ENCODE assay signal across 16 cellular contexts in genomic region chr15:49721091-49721490, GRCh38.
A peak's percentile ranks its signal among the peaks of the same experiment; 100 is the strongest.
DNase-seq lines count a peak whose midpoint lies in the region; ATAC-seq, FAIRE-seq and TF ChIP-seq lines count a peak whose summit lies in the region.
"Had no signal": no experiment of that assay in that cellular context is flagged by ENCODE, and none has a peak within 500 bp of the region (broad histone marks: within the 10 kb centered on the region; RNA-seq: fewer than 3 reads in every experiment).

No MANE protein-coding gene starts in this region.

- H3K4me1 Mint-ChIP-seq in T-helper 2 cell treated with Interferon-gamma antibody and Interleukin-4, amounts not matched to agents 5 μg/mL and 100 μg/mL, for 36 hours (ENCODE audit: low read depth): no peaks in the 10 kb centered on the region
- H3K4me1 Mint-ChIP-seq: CD4-positive, alpha-beta memory T cell had no signal

- no peak overlapping the region for H3K4me3 ChIP-seq in SK-N-SH (ENCODE audit: low read depth in 2 of 2, low read length in 1 of 2)
- no peak overlapping the region for H3K4me3 ChIP-seq in mesendoderm (ENCODE audit: low read length)
- no peak overlapping the region for H3K4me3 ChIP-seq in small intestine (ENCODE audit: low read depth in 1 of 2, low read length in 2 of 2)
- no peak overlapping the region for H3K4me3 ChIP-seq in testis
- H3K4me3 ChIP-seq: GM23338 had no signal

- no peak for TF ChIP-seq EP300 in SK-N-SH (IDR thresholded peaks at IDR 0.05; ENCODE audit: borderline replicate concordance in 1 of 2, low read depth in 1 of 2, low read length in 1 of 2)

- no peak overlapping the region for H3K4me2 ChIP-seq in SK-N-SH
- H3K4me2 ChIP-seq in mesendoderm (ENCODE audit: low read length): no peak overlapping the region
- H3K4me2 ChIP-seq: GM23338 had no signal

- H3K18ac ChIP-seq in mesendoderm (ENCODE audit: low read length): peak overlapping the region; percentile 18

- H2BK15ac ChIP-seq in mesendoderm (replicated peaks; ENCODE audit: low read depth): no peak overlapping the region

- no peak overlapping the region for H3K27ac ChIP-seq in SK-N-SH (ENCODE audit: low read depth in 2 of 2, low read length in 1 of 2)
- H3K27ac ChIP-seq in mesendoderm (ENCODE audit: low read depth, low read length): no peak overlapping the region
- H3K27ac ChIP-seq in small intestine (ENCODE audit: low read depth in 1 of 2, low read length in 1 of 2): no peak overlapping the region
- H3K27ac ChIP-seq in testis: no peak overlapping the region
- H3K27ac ChIP-seq: C4-2B had no signal

- no peaks in the 10 kb centered on the region for H3F3A ChIP-seq in SK-N-SH (replicated peaks; ENCODE audit: insufficient read depth)

- no peaks in the 10 kb centered on the region for H3K79me1 ChIP-seq in mesendoderm (ENCODE audit: low read length)

- H2AK5ac ChIP-seq in mesendoderm (ENCODE audit: low read length): no peak overlapping the region

- H3K4ac ChIP-seq in mesendoderm (ENCODE audit: low read depth, low read length): no peak overlapping the region

- peak; percentile 9 for DNase-seq in SK-N-SH
- peak; percentile 68 for DNase-seq in fibroblast of gingiva (ENCODE audit: low read depth)
- no peak for DNase-seq in mesendoderm
- DNase-seq in small intestine: no peak
- DNase-seq in testis: no peak
- no peak for DNase-seq in T-helper 2 cell treated with Interferon-gamma antibody and Interleukin-4, amounts not matched to agents 5 μg/mL and 100 μg/mL, for 36 hours (ENCODE audit: low spot score)
- DNase-seq: 8988T; BE2C; CD4-positive, alpha-beta memory T cell; DMS79; H7 had no signal

- no peaks in the 10 kb centered on the region for H3K79me2 ChIP-seq in SK-N-SH (ENCODE audit: insufficient read depth)
- H3K79me2 ChIP-seq in mesendoderm (ENCODE audit: control insufficient read depth, insufficient read depth, low read length): no peaks in the 10 kb centered on the region

- peak overlapping the region; percentile 2 for H2BK120ac ChIP-seq in mesendoderm (ENCODE audit: low read depth, low read length)

- TF ChIP-seq CTCF in SK-N-SH (IDR thresholded peaks at IDR 0.05): no peak
- no peak for TF ChIP-seq CTCF in testis (IDR thresholded peaks at IDR 0.05)

- H4K5ac ChIP-seq in mesendoderm (ENCODE audit: low read length): no peak overlapping the region

- no peak overlapping the region for H2BK5ac ChIP-seq in mesendoderm (ENCODE audit: low read length)

- WGBS in SK-N-SH (ENCODE audit: low lambda C conversion rate): 70% methylated on average over 1 of the region's 1 CpG
- WGBS in mesendoderm (ENCODE audit: extremely low coverage, insufficient coverage, low lambda C conversion rate): no CpG with 5 or more reads among the region's 1 CpG
- 91 to 100% (median 93%) methylated on average over 1 of the region's 1 CpG for WGBS in small intestine, 3 donors
- WGBS in testis, 2 donors: 93 to 97% methylated on average over 1 of the region's 1 CpG

- intact Hi-C loops in testis (cut with DNase I; ENCODE audit: low total_unique reads): no loop called here

- H3K9me2 ChIP-seq in SK-N-SH: no peaks in the 10 kb centered on the region

- no peaks in the 10 kb centered on the region for H3K27me3 ChIP-seq in SK-N-SH (ENCODE audit: insufficient read depth)
- H3K27me3 ChIP-seq in mesendoderm (ENCODE audit: insufficient read depth, low read length, poor library complexity): no peaks in the 10 kb centered on the region
- H3K27me3 ChIP-seq in small intestine (ENCODE audit: control insufficient read depth in 2 of 2, insufficient read depth in 2 of 2, low read length in 2 of 2): no peaks in the 10 kb centered on the region
- H3K27me3 ChIP-seq in testis: no peaks in the 10 kb centered on the region
- H3K27me3 ChIP-seq: BE2C had no signal

- H3K4me1 ChIP-seq in SK-N-SH (ENCODE audit: control insufficient read depth in 1 of 2, insufficient read depth in 2 of 2, low read depth in 1 of 2, low read length in 1 of 2) (no peaks in the 10 kb centered on the region), mesendoderm (ENCODE audit: control insufficient read depth, low read depth, low read length) (no peaks in the 10 kb centered on the region), small intestine (ENCODE audit: control insufficient read depth in 2 of 2, insufficient read depth in 1 of 2, low read depth in 1 of 2, low read length in 1 of 2) (no peaks in the 10 kb centered on the region), testis (no peaks in the 10 kb centered on the region)
- H3K4me1 ChIP-seq: BE2C had no signal

- no peak overlapping the region for H3K9ac ChIP-seq in SK-N-SH
- H3K9ac ChIP-seq in mesendoderm (ENCODE audit: low read length): no peak overlapping the region

- H3K56ac ChIP-seq in mesendoderm (ENCODE audit: low read length): no peak overlapping the region

- TF ChIP-seq RAD21 in SK-N-SH (IDR thresholded peaks at IDR 0.05; ENCODE audit: low read length): no peak

- H3K36me3 ChIP-seq in SK-N-SH (replicated peaks in 1 of 2; ENCODE audit: control insufficient read depth in 1 of 2, insufficient read depth in 2 of 2, low read length in 1 of 2) (no peaks in the 10 kb centered on the region), mesendoderm (ENCODE audit: control insufficient read depth, insufficient read depth, low read length) (no peaks in the 10 kb centered on the region), small intestine (ENCODE audit: control insufficient read depth in 2 of 2, insufficient read depth in 2 of 2, low read length in 2 of 2) (no peaks in the 10 kb centered on the region), testis (ENCODE audit: low read depth, missing control alignments) (no peaks in the 10 kb centered on the region)
- H3K36me3 ChIP-seq: BE2C had no signal

- H4K20me1 ChIP-seq in SK-N-SH (ENCODE audit: insufficient read depth): no peaks in the 10 kb centered on the region

- H3K9me3 Mint-ChIP-seq in T-helper 2 cell treated with Interferon-gamma antibody and Interleukin-4, amounts not matched to agents 5 μg/mL and 100 μg/mL, for 36 hours: peaks cover 5% of the 10 kb centered on the region
- H3K9me3 Mint-ChIP-seq: GM23338 had no signal

- ATAC-seq in SK-N-SH treated with all-trans-retinoic acid at 6 μM for 48 hours: no peak
- ATAC-seq in HG03460 (IDR thresholded peaks at IDR 0.05; ENCODE audit: unreplicated experiment): no peak
- ATAC-seq: GM23338 had no signal

- POLR2A ChIA-PET in SK-N-SH (lab: Yijun Ruan, JAX): no interaction called here

- TF ChIP-seq POLR2A in testis (IDR thresholded peaks at IDR 0.05): no peak

- CTCF ChIA-PET in SK-N-SH (lab: Yijun Ruan, JAX): interaction anchor here (0.6 to 1.2 kb wide), 2 partner anchors 13 to 23 kb away, joined by 3 to 6 read pairs; no protein-coding TSS in a partner anchor

- no peak overlapping the region for H3K23ac ChIP-seq in mesendoderm (ENCODE audit: low read length)

- no peak overlapping the region for H3K27ac Mint-ChIP-seq in T-helper 2 cell treated with Interferon-gamma antibody and Interleukin-4, amounts not matched to agents 5 μg/mL and 100 μg/mL, for 36 hours
- H3K27ac Mint-ChIP-seq: GM23338 had no signal

- no peak overlapping the region for H4K8ac ChIP-seq in mesendoderm (ENCODE audit: low read depth, low read length)

- H3K4me3 Mint-ChIP-seq in T-helper 2 cell treated with Interferon-gamma antibody and Interleukin-4, amounts not matched to agents 5 μg/mL and 100 μg/mL, for 36 hours: no peak overlapping the region
- H3K4me3 Mint-ChIP-seq: CD4-positive, alpha-beta memory T cell; GM23338 had no signal

- no peaks in the 10 kb centered on the region for H3K36me3 Mint-ChIP-seq in T-helper 2 cell treated with Interferon-gamma antibody and Interleukin-4, amounts not matched to agents 5 μg/mL and 100 μg/mL, for 36 hours (ENCODE audit: low read depth)
- H3K36me3 Mint-ChIP-seq: CD4-positive, alpha-beta memory T cell had no signal

- H2AFZ ChIP-seq in SK-N-SH (ENCODE audit: low read depth): no peak overlapping the region
- H2AFZ ChIP-seq: GM23338 had no signal

- FAIRE-seq in small intestine (lab: Jason Lieb, UNC): no peak
- FAIRE-seq: GM12891 had no signal

- H3K9me3 ChIP-seq in SK-N-SH (no peaks in the 10 kb centered on the region), small intestine (ENCODE audit: control insufficient read depth, low read depth) (no peaks in the 10 kb centered on the region), testis (no peaks in the 10 kb centered on the region)
- H3K9me3 ChIP-seq: BE2C had no signal

- H3K27me3 Mint-ChIP-seq in T-helper 2 cell treated with Interferon-gamma antibody and Interleukin-4, amounts not matched to agents 5 μg/mL and 100 μg/mL, for 36 hours (ENCODE audit: low read depth): peaks cover 3% of the 10 kb centered on the region

TF ChIP-seq in SK-N-SH, 30 proteins besides CTCF, POLR2A, EP300 and RAD21:
- TF ChIP-seq YY1 (IDR thresholded peaks at IDR 0.05; ENCODE audit: low read depth) (no peak), GATA2 (CRISPR knock-in tag; IDR thresholded peaks at IDR 0.05) (no peak), POLR2AphosphoS5 (IDR thresholded peaks at IDR 0.05; ENCODE audit: low read depth, low read length) (no peak), PBX3 (IDR thresholded peaks at IDR 0.05) (no peak), RFX5 (IDR thresholded peaks at IDR 0.05; ENCODE audit: low read length) (no peak)
TF ChIP-seq in SK-N-SH: peak in this region for 0.

TF ChIP-seq in SK-N-SH treated with all-trans-retinoic acid at 6 μM for 48 hours, 23 proteins besides CTCF, POLR2A, EP300 and RAD21 (continues in another document):
- TF ChIP-seq RARB (CRISPR knock-in tag; IDR thresholded peaks at IDR 0.05) (no peak), TOX (CRISPR knock-in tag; IDR thresholded peaks at IDR 0.05; ENCODE audit: borderline replicate concordance) (no peak), ZNF565 (CRISPR knock-in tag; conservative IDR thresholded peaks at IDR 0.05; ENCODE audit: low read depth) (no peak), OSR1 (CRISPR knock-in tag; IDR thresholded peaks at IDR 0.05) (no peak), PPARA (CRISPR knock-in tag; IDR thresholded peaks at IDR 0.05; ENCODE audit: borderline replicate concordance) (no peak)
- TF ChIP-seq, protein P1, sequence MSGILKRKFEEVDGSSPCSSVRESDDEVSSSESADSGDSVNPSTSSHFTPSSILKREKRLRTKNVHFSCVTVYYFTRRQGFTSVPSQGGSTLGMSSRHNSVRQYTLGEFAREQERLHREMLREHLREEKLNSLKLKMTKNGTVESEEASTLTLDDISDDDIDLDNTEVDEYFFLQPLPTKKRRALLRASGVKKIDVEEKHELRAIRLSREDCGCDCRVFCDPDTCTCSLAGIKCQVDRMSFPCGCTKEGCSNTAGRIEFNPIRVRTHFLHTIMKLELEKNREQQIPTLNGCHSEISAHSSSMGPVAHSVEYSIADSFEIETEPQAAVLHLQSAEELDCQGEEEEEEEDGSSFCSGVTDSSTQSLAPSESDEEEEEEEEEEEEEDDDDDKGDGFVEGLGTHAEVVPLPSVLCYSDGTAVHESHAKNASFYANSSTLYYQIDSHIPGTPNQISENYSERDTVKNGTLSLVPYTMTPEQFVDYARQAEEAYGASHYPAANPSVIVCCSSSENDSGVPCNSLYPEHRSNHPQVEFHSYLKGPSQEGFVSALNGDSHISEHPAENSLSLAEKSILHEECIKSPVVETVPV (CRISPR knock-in tag; IDR thresholded peaks at IDR 0.05): no peak

Comparison
In these comparisons a context has a peak if more than half of its experiments do, and no peak if none do; other contexts are left out.
1. DNase-seq: peak in SK-N-SH (single experiment) and fibroblast of gingiva (single experiment); none in mesendoderm (single experiment), small intestine (single experiment), testis (single experiment) and T-helper 2 cell treated with Interferon-gamma antibody and Interleukin-4, amounts not matched to agents 5 μg/mL and 100 μg/mL, for 36 hours (single experiment).